In the genomic region with DNA sequence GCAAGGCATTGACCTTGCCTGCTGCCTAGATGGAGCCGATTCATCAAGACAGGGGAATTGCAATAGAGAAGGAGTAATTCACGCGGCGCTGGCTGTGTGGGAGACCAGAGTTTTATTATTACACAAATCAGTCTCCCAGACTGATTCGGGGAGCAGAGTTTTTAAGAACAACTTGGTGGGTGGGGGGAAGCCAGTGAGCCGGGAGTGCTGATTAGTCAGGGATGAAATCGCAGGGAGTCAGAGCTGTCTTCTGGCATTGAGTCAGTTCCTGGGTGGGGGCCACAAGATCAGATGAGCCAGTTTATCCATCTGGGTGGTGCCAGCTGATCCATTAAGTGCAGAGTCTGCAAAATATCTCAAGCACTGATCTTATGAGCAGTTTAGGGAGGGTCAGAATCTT, we compare ENCODE assay signal across 9 cellular contexts. TPM values are rescaled to one million over a fixed set of nuclear protein-coding genes. Genes with fewer than 3 reads are reported as not detected.
DNase-seq lines count a peak whose midpoint lies in the region; ATAC-seq and TF ChIP-seq lines count a peak whose summit lies in the region.
"Not testable (repeated sequence)": the region's sequence is repeated elsewhere in the genome, so short reads cannot be mapped to it uniquely, and the experiment has no call there.
"Had no signal": no experiment of that assay in that cellular context is flagged by ENCODE, and none has a peak within 500 bp of the region (broad histone marks: within the 10 kb centered on the region; RNA-seq: fewer than 3 reads in every experiment).

No MANE protein-coding gene starts in this region.

- not testable (repeated sequence) for H3K9ac ChIP-seq in GM23248

- not testable (repeated sequence) for H3K4me2 ChIP-seq in GM23248 (ENCODE audit: unreplicated experiment)

- not testable (repeated sequence) for H3K4me1 ChIP-seq in GM23248 (ENCODE audit: insufficient read depth); RWPE2 (ENCODE audit: insufficient read depth, poor library complexity, severe bottlenecking); thyroid gland

- not testable (repeated sequence) for H3F3A ChIP-seq in GM23248 (ENCODE audit: insufficient read depth)

- H3K27ac ChIP-seq in GM23248, thyroid gland: not testable (repeated sequence)
- H3K27ac ChIP-seq in RWPE2 (ENCODE audit: poor library complexity, severe bottlenecking) = peak overlapping the region; percentile 14

- DNase-seq in GM23248 (peak; percentile 52), fibroblast of mammary gland (ENCODE audit: low read depth) (peak; percentile 52), omental fat pad (ENCODE audit: low spot score) (peak; percentile 38), thyroid gland (peak; percentile 15 to 23)
- not testable (repeated sequence) for DNase-seq in RWPE2 (ENCODE audit: low spot score)
- peak; percentile 55 for DNase-seq in activated CD8-positive, alpha-beta memory T cell treated with anti-CD3 and anti-CD28 coated beads, Interleukin-2, amount 50 U/mL, for 48 hours
- peak in 1 of 2 donors; percentile 7 for DNase-seq in activated naive CD4-positive, alpha-beta T cell treated with anti-CD3 and anti-CD28 coated beads, Interleukin-2, amount 50 U/mL, for 72 hours (ENCODE audit: low spot score in 2 of 2)
- DNase-seq in stimulated activated CD4-positive, alpha-beta T cell treated with anti-CD3 and anti-CD28 coated beads, Interleukin-2, amount 100 ng/mL, for 24 hours = peak; percentile 18 to 49

- ATAC-seq in RWPE2 (ENCODE audit: low read depth) = peak; percentile 42
- peak; percentile 33 to 75 for ATAC-seq in activated naive CD4-positive, alpha-beta T cell treated with anti-CD3 and anti-CD28 coated beads, Interleukin-2, amount 50 U/mL, for 72 hours
- peak; percentile 77 for ATAC-seq in omental fat pad (ENCODE audit: low FRiP score)

- in situ Hi-C loops in GM23248 (cut with MboI) = loop anchor here (25.0 kb wide), 1 partner anchor 1222 kb away; no protein-coding TSS in a partner anchor

- H3K36me3 ChIP-seq in GM23248 (ENCODE audit: low read depth); RWPE2 (ENCODE audit: low read depth); thyroid gland: not testable (repeated sequence)

- not testable (repeated sequence) for TF ChIP-seq POLR2A in thyroid gland (IDR thresholded peaks at IDR 0.05)

- H3K9me3 ChIP-seq in GM23248 (ENCODE audit: low read depth); RWPE2 (ENCODE audit: severe bottlenecking); thyroid gland: not testable (repeated sequence)

- not testable (repeated sequence) for H3K9me2 ChIP-seq in GM23248 (ENCODE audit: insufficient read depth)

- not testable (repeated sequence) for H3K4me3 ChIP-seq in GM23248; RWPE2 (ENCODE audit: severe bottlenecking); fibroblast of mammary gland (ENCODE audit: control insufficient read depth, low read depth, low read length); thyroid gland (replicated peaks in 1 of 3)

- H4K20me1 ChIP-seq in GM23248 (ENCODE audit: insufficient read depth) = not testable (repeated sequence)

- not testable (repeated sequence) for H3K36me3 Mint-ChIP-seq in activated naive CD4-positive, alpha-beta T cell treated with anti-CD3 and anti-CD28 coated beads, Interleukin-2, amount 50 U/mL, for 72 hours

- H3K79me2 ChIP-seq in GM23248 (ENCODE audit: insufficient read depth) = not testable (repeated sequence)

- not testable (repeated sequence) for H3K9me3 Mint-ChIP-seq in activated naive CD4-positive, alpha-beta T cell treated with anti-CD3 and anti-CD28 coated beads, Interleukin-2, amount 50 U/mL, for 72 hours

- H2AFZ ChIP-seq in GM23248 = peak overlapping the region; percentile 5; the same call in 1 of the 2 replicates

- not testable (repeated sequence) for TF ChIP-seq CTCF in RWPE2 (IDR thresholded peaks at IDR 0.05; ENCODE audit: poor library complexity, severe bottlenecking); fibroblast of mammary gland (conservative IDR thresholded peaks at IDR 0.05; ENCODE audit: control insufficient read depth, insufficient read depth, low read depth, low read length); omental fat pad (IDR thresholded peaks at IDR 0.05); thyroid gland (IDR thresholded peaks at IDR 0.05)

- peak overlapping the region in 1 of 2 donors; percentile 55 for H3K27ac Mint-ChIP-seq in activated naive CD4-positive, alpha-beta T cell treated with anti-CD3 and anti-CD28 coated beads, Interleukin-2, amount 50 U/mL, for 72 hours

- intact Hi-C loops in thyroid gland (cut with DNase I) = loop anchor here (10.0 kb wide), 1 partner anchor 1225 kb away; no protein-coding TSS in a partner anchor

- H3K27me3 ChIP-seq in GM23248 (replicated peaks; ENCODE audit: insufficient read depth); RWPE2 (ENCODE audit: insufficient read depth, poor library complexity, severe bottlenecking); thyroid gland: not testable (repeated sequence)

- WGBS in GM23248 (ENCODE audit: low coverage in 1 of 2, low lambda C conversion rate in 2 of 2, missing lambda C conversion rate in 2 of 2), 2 experiments = 13 to 18% methylated on average over 7 of the region's 7 CpGs
- WGBS in thyroid gland, 2 donors = 61 to 64% methylated on average over 7 of the region's 7 CpGs

RNA-seq across cellular contexts. Expression of gene SLC28A3, which starts 49.7 kb away (rescaled TPM):
- 0.32 TPM in 1 of 2 replicates, not detected in the other for total RNA-seq in GM23248 (2014; rRNA removed; shearing (Covaris generic))
- polyA plus RNA-seq in GM23248 (2016; fragmentation: Nextera tagmentation; extraction: Ambion mirVana) = 0.11 and 0.15 TPM in 2 replicates
- 1 to 10 TPM in 1 of 2 donors, under 1 TPM in 1; 0.09 to 2.8 TPM for total RNA-seq in activated naive CD4-positive, alpha-beta T cell treated with anti-CD3 and anti-CD28 coated beads, Interleukin-2, amount 50 U/mL, for 72 hours
- 10 to 100 TPM in 2 of 4 donors, 1 to 10 TPM in 1, under 1 TPM in 1; 0.32 to 25.6 (median 12.0) TPM for total RNA-seq in omental fat pad
- under 1 TPM in 2 of 4 donors, not detected in 2; 0.15 to 0.22 TPM for total RNA-seq in thyroid gland
- total RNA-seq: CD8-positive, alpha-beta T cell had no signal
